16 cellular contexts compared by ENCODE assay signal in the genomic region with DNA sequence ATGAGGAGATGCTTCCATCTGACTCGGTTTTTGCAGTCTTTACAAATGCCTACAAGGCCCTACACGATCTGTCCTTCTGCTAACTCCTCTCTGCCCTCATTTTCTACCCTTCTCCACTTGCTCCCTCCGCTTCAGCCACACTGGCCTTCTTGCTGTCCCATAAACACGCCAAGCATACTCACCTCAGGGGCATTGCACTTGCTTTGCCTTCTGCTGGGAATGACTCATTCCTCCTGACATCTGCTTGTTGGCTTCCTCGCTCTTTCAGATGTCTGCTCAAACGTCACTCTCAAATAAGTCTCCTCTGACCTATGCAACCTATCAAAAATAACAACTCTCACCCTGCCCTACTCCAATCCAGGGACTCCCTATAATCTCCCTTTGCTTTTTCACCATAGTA. TPM values are rescaled to one million over a fixed set of nuclear protein-coding genes. Genes with fewer than 3 reads are reported as not detected.
DNase-seq lines count a peak whose midpoint lies in the region; ATAC-seq and TF ChIP-seq lines count a peak whose summit lies in the region.
"Had no signal": no experiment of that assay in that cellular context is flagged by ENCODE, and none has a peak within 500 bp of the region (broad histone marks: within the 10 kb centered on the region; RNA-seq: fewer than 3 reads in every experiment).

No MANE protein-coding gene starts in this region.

- H3K36me3 ChIP-seq in heart left ventricle, result no peaks in the 10 kb centered on the region
- H3K36me3 ChIP-seq: cardiac muscle cell had no signal

- no peak for TF ChIP-seq CTCF in heart left ventricle (IDR thresholded peaks at IDR 0.05)

- H3K4me3 ChIP-seq in heart left ventricle, result no peak overlapping the region
- H3K4me3 ChIP-seq: cardiac muscle cell, psoas muscle had no signal

- 88 to 91% (median 89%) methylated on average over 6 of the region's 6 CpGs for WGBS in heart left ventricle, 4 donors

- peaks cover 0 to 7% (median 0%) of the 10 kb centered on the region in 12 donors for H3K4me1 ChIP-seq in heart left ventricle

- DNase-seq in EL (peak; percentile 56), LHCN-M2 (ENCODE audit: low read depth) (peak; percentile 38), cerebellar cortex (ENCODE audit: low spot score) (peak; percentile 49), myocyte (ENCODE audit: low read depth) (peak; percentile 37), heart left ventricle (no peak), T1000 (lab: John Stamatoyannopoulos, UW) (no peak), glomerular visceral epithelial cell (ENCODE audit: extremely low spot score) (no peak)
- DNase-seq: activated gamma-delta T cell, GF-D8, hippocampal formation, NCI-H1092 treated with DMSO at 0.1 percent for 48 hours, psoas muscle had no signal

- no peak for ATAC-seq in heart left ventricle
- no peak for ATAC-seq in HG02885 (IDR thresholded peaks at IDR 0.05; ENCODE audit: poor library complexity, unreplicated experiment)
- ATAC-seq: left lobe of liver, psoas muscle had no signal

- intact Hi-C loops in heart left ventricle (cut with DNase I), result no loop called here

- no peaks in the 10 kb centered on the region for H3K9me3 ChIP-seq in heart left ventricle
- H3K9me3 ChIP-seq: psoas muscle had no signal

- H3K27me3 ChIP-seq in heart left ventricle, result no peaks in the 10 kb centered on the region
- H3K27me3 ChIP-seq: cardiac muscle cell had no signal

- no peak overlapping the region for H3K27ac ChIP-seq in heart left ventricle
- H3K27ac ChIP-seq: C4-2B, cardiac muscle cell, psoas muscle had no signal

- TF ChIP-seq POLR2A in heart left ventricle (IDR thresholded peaks at IDR 0.05), result no peak

RNA-seq across cellular contexts. Expression of a gene that starts 28.2 kb away (rescaled TPM):
- total RNA-seq in LHCN-M2 (2014; rRNA removed) (16.9 and 18.3 TPM in 2 replicates), myocyte (0.05 and 0.16 TPM in 2 replicates), heart left ventricle (1 to 10 TPM in 1 of 9 donors, under 1 TPM in 3, not detected in 5; 0.19 to 2.5 (median 0.58) TPM)
- polyA plus RNA-seq in LHCN-M2 (2012), result 6.7 TPM
- polyA plus RNA-seq in myocyte (2012), result 0.13 TPM
- polyA plus RNA-seq in heart left ventricle, result under 1 TPM in 1 of 2 donors, not detected in 1; 0.08 TPM
- total RNA-seq: left lobe of liver, psoas muscle had no signal

RNA-seq across cellular contexts. Expression of a gene that starts 28.9 kb away (rescaled TPM):
- total RNA-seq in LHCN-M2 (2014; rRNA removed) (not detected in 2 replicates), myocyte (not detected in 2 replicates), heart left ventricle (1 to 10 TPM in 1 of 9 donors, under 1 TPM in 8; 0.35 to 1.3 (median 0.67) TPM)
- polyA plus RNA-seq in LHCN-M2 (2012), result not detected
- not detected for polyA plus RNA-seq in myocyte (2012)
- 1 to 10 TPM in 1 of 2 donors, under 1 TPM in 1; 0.40 to 1.1 TPM for polyA plus RNA-seq in heart left ventricle
- total RNA-seq: left lobe of liver had no signal

RNA-seq across cellular contexts. Expression of a gene that starts 34.7 kb away (rescaled TPM):
- total RNA-seq in LHCN-M2 (2014; rRNA removed) (27.2 and 29.7 TPM in 2 replicates), myocyte (35.2 and 38.7 TPM in 2 replicates), heart left ventricle (10 to 100 TPM; 21.5 to 41.0 (median 26.2) TPM)
- 21.3 TPM for polyA plus RNA-seq in LHCN-M2 (2012)
- polyA plus RNA-seq in myocyte (2012), result 31.4 TPM
- 10 to 100 TPM; 15.0 to 18.3 TPM for polyA plus RNA-seq in heart left ventricle

RNA-seq across cellular contexts. Expression of a gene that starts 49.1 kb away (rescaled TPM):
- 30.3 and 36.1 TPM in 2 replicates for total RNA-seq in LHCN-M2 (2014; rRNA removed)
- 20.4 TPM for polyA plus RNA-seq in LHCN-M2 (2012)
- 33.3 and 41.4 TPM in 2 replicates for total RNA-seq in myocyte
- 27.3 TPM for polyA plus RNA-seq in myocyte (2012)
- 10 to 100 TPM; 31.9 to 65.1 (median 52.6) TPM for total RNA-seq in heart left ventricle
- 10 to 100 TPM; 17.0 to 18.2 TPM for polyA plus RNA-seq in heart left ventricle

Comparison
In these comparisons a context has a peak if more than half of its experiments do, and no peak if none do; other contexts are left out.
1. DNase-seq: peak in EL (single experiment), LHCN-M2 (single experiment), cerebellar cortex (single experiment) and myocyte (single experiment); none in heart left ventricle (0 of 5), T1000 (single experiment) and glomerular visceral epithelial cell (single experiment).